In genomic region chr12:62260733-62261683, GRCh38 we compare ENCODE assay signal across 8 cellular contexts. TPM values are rescaled to one million over a fixed set of nuclear protein-coding genes. Genes with fewer than 3 reads are reported as not detected.
DNase-seq lines count a peak whose midpoint lies in the region; ATAC-seq, FAIRE-seq and TF ChIP-seq lines count a peak whose summit lies in the region.

No MANE protein-coding gene starts in this region.

- no peaks in the 10 kb centered on the region; the same call in 1 of the 2 replicates for H3K9me1 ChIP-seq in IMR-90 (ENCODE audit: insufficient read depth, low read length)

- H3K4me2 ChIP-seq in IMR-90 (ENCODE audit: low read depth, low read length): peak overlapping the region; percentile 88
- H3K4me2 ChIP-seq in GM12878 (ENCODE audit: control insufficient read depth, insufficient read depth): peak overlapping the region; percentile 80; the same call in 1 of the 2 replicates

- 0 out of 2 replicates have a peak overlapping the region, but pooled peaks have one; percentile 3 for H4K5ac ChIP-seq in IMR-90 (ENCODE audit: low read depth, low read length)

- H2BK5ac ChIP-seq in IMR-90 (ENCODE audit: low read depth, low read length, poor library complexity, severe bottlenecking): peak overlapping the region; percentile 58

- peak; percentile 52 for ATAC-seq in GM21619 (IDR thresholded peaks at IDR 0.05; ENCODE audit: unreplicated experiment)
- ATAC-seq in IMR-90 (ENCODE audit: low read depth): peak; percentile 1; the same call in 1 of the 2 replicates
- peak; percentile 40 to 46 (median 44) for ATAC-seq in T-cell (replicated peaks in 1 of 4)
- ATAC-seq in GM12878: peak; percentile 58

- no peak for TF ChIP-seq EP300 in GM12878 (IDR thresholded peaks at IDR 0.05; ENCODE audit: borderline replicate concordance in 1 of 2, control insufficient read depth in 1 of 2, low read depth in 2 of 2, low read length in 2 of 2)

- peak overlapping the region; percentile 97 to 99 for H3K27ac Mint-ChIP-seq in T-cell

- H3K79me2 ChIP-seq in GM12878 (ENCODE audit: control insufficient read depth, insufficient read depth, low read length): peaks cover 67% of the 10 kb centered on the region

- CTCF ChIA-PET in IMR-90 (lab: Yijun Ruan, JAX) (no interaction called here), T-cell (lab: Charles Lee) (interaction anchor here in 1 of 2 donors (0.6 kb wide), 1 partner anchor 312 kb away, joined by 3 read pairs; no protein-coding TSS in a partner anchor), GM12878 (lab: Yijun Ruan, JAX) (no interaction called here)

- H2AFZ ChIP-seq in IMR-90 (replicated peaks; ENCODE audit: low read length, poor library complexity): peak overlapping the region; percentile 96
- peak overlapping the region; percentile 67 for H2AFZ ChIP-seq in GM12878 (ENCODE audit: control insufficient read depth, low read depth, low read length)

- peak overlapping the region; percentile 20; the same call in 1 of the 2 replicates for H4K91ac ChIP-seq in IMR-90 (ENCODE audit: insufficient read depth, low read depth, low read length)

- peak; percentile 79 for FAIRE-seq in GM12878 (lab: Jason Lieb, UNC)

- H3K4me3 ChIP-seq in IMR-90 (ENCODE audit: insufficient read depth, low read depth, low read length): peak overlapping the region; percentile 75
- peak overlapping the region; percentile 99 for H3K4me3 ChIP-seq in GM12878
- H3K4me3 ChIP-seq in iPS-11a (ENCODE audit: low read depth, low read length): peak overlapping the region; percentile 94
- H3K4me3 ChIP-seq in skeletal muscle tissue (ENCODE audit: low read length in 3 of 3): peak overlapping the region; percentile 89 to 96 (median 94)

- TF ChIP-seq POLR2A in IMR-90 (IDR thresholded peaks at IDR 0.05; ENCODE audit: low read depth, low read length) (no peak), GM12878 (IDR thresholded peaks at IDR 0.05; ENCODE audit: low read depth, low read length) (no peak)

- H3K27ac ChIP-seq in IMR-90 (ENCODE audit: insufficient read depth, low read length): peak overlapping the region; percentile 84
- peak overlapping the region; percentile 90 for H3K27ac ChIP-seq in GM12878 (ENCODE audit: control insufficient read depth, insufficient read depth)
- H3K27ac ChIP-seq in skeletal muscle tissue (ENCODE audit: low read depth, low read length): peak overlapping the region; percentile 93

- in situ Hi-C loops in IMR-90 (cut with MboI; ENCODE audit: low sequenced_read_pairs) (loop anchor here (10.0 kb wide), 1 partner anchor 534 kb away; no protein-coding TSS in a partner anchor), GM12878 (cut with MboI) (no loop called here)

- SMC1A ChIA-PET in GM12878 (lab: Charles Lee; ENCODE audit: uncharacterized antibody, unreplicated experiment): interaction anchor here (3.3 kb wide), 1 partner anchor 74 kb away, joined by 8 read pairs; no protein-coding TSS in a partner anchor

- H3K4ac ChIP-seq in IMR-90 (ENCODE audit: low read depth, low read length): peak overlapping the region; percentile 59

- dilution Hi-C loops in IMR-90 (cut with HindIII; ENCODE audit: low sequenced_read_pairs, unreplicated experiment): no loop called here

- WGBS in IMR-90 (ENCODE audit: extremely low coverage in 2 of 2, insufficient read length in 1 of 2), 2 experiments: no CpG with 5 or more reads among the region's 26 CpGs
- 1% methylated on average over 25 of the region's 26 CpGs for WGBS in GM12878 (ENCODE audit: insufficient coverage, insufficient replicate concordance, low lambda C conversion rate, missing lambda C conversion rate)

- TF ChIP-seq CTCF in IMR-90 (conservative IDR thresholded peaks at IDR 0.05; ENCODE audit: low read depth, low read length): no peak
- no peak for TF ChIP-seq CTCF in GM12878 (IDR thresholded peaks at IDR 0.05 in 2 of 3, conservative IDR thresholded peaks at IDR 0.05 in 1 of 3; ENCODE audit: control insufficient read depth in 2 of 3, extremely low read depth in 1 of 3, insufficient read depth in 1 of 3, low read depth in 3 of 3, low read length in 3 of 3)

- RAD21 ChIA-PET in GM12878 (lab: Charles Lee; ENCODE audit: unreplicated experiment): interaction anchor here (1.0 kb wide), 1 partner anchor 89 kb away, joined by 4 read pairs; no protein-coding TSS in a partner anchor

- peaks cover 15% of the 10 kb centered on the region for H3K36me3 Mint-ChIP-seq in T-cell

- DNase-seq in ELF-1 (ENCODE audit: low read depth, low spot score) (peak; percentile 39), IMR-90 (peak; percentile 41), T-cell (peak; percentile 22 to 74 (median 56)), GM12878 (ENCODE audit: low read depth, low spot score) (peak; percentile 73), T1000 (lab: John Stamatoyannopoulos, UW) (no peak)

- BruUV-seq in IMR-90 (replicated peaks; lab: Mats Ljungman, UMichigan) (TSS peak; percentile 32), GM12878 (replicated peaks; lab: Mats Ljungman, UMichigan) (TSS peak; percentile 60)

- H3K4me3 Mint-ChIP-seq in T-cell: peak overlapping the region; percentile 90 to 98 (median 94)

- peak overlapping the region; percentile 65 for H3K23ac ChIP-seq in IMR-90 (ENCODE audit: low read depth, low read length)

- no peak overlapping the region for H2BK20ac ChIP-seq in IMR-90 (ENCODE audit: low read depth, low read length)

- peak overlapping the region in 1 of 2 experiments; percentile 76; a peak in 1 of 4 replicates for H4K8ac ChIP-seq in IMR-90 (ENCODE audit: low read depth in 2 of 2, low read length in 2 of 2)

- no peaks in the 10 kb centered on the region for H3K36me3 ChIP-seq in IMR-90 (ENCODE audit: control insufficient read depth, insufficient read depth, low read length)
- H3K36me3 ChIP-seq in GM12878 (ENCODE audit: control insufficient read depth in 2 of 2, insufficient read depth in 2 of 2, low read length in 1 of 2): no peaks in the 10 kb centered on the region
- no peaks in the 10 kb centered on the region for H3K36me3 ChIP-seq in skeletal muscle tissue (ENCODE audit: control insufficient read depth in 3 of 3, insufficient read depth in 3 of 3, low read length in 3 of 3)

- H3K56ac ChIP-seq in IMR-90 (ENCODE audit: extremely low read depth, insufficient read depth, low read length): peak overlapping the region; percentile 62; the same call in 1 of the 2 replicates

- H3K9ac ChIP-seq in IMR-90 (ENCODE audit: low read depth, low read length) (peak overlapping the region; percentile 85), GM12878 (ENCODE audit: control insufficient read depth, insufficient read depth, low read length) (peak overlapping the region; percentile 92), skeletal muscle tissue (ENCODE audit: low read depth in 1 of 3, low read length in 3 of 3) (peak overlapping the region; percentile 95 to 97 (median 96))

- intact Hi-C loops in IMR-90 (cut with micrococcal nuclease) (loop anchor here (2.0 to 10.0 kb wide), 3 partner anchors 134 to 534 kb away; no protein-coding TSS in a partner anchor), GM12878 (cut with micrococcal nuclease; ENCODE audit: unreplicated experiment) (loop anchor here (2.0 to 10.0 kb wide), 4 partner anchors 41 to 544 kb away; no protein-coding TSS in a partner anchor)

- peaks cover 7% of the 10 kb centered on the region; the same call in 1 of the 2 replicates for H4K20me1 ChIP-seq in IMR-90 (ENCODE audit: insufficient read depth, low read length)
- H4K20me1 ChIP-seq in GM12878 (ENCODE audit: control insufficient read depth, insufficient read depth): no peaks in the 10 kb centered on the region

- H3K4me1 Mint-ChIP-seq in T-cell: peaks cover 64 to 74% (median 65%) of the 10 kb centered on the region in 3 donors

- no peak overlapping the region for H2BK15ac ChIP-seq in IMR-90 (ENCODE audit: low read depth, low read length)

- H2BK120ac ChIP-seq in IMR-90 (ENCODE audit: low read depth, low read length): no peak overlapping the region

- peak overlapping the region; percentile 57 for H3K14ac ChIP-seq in IMR-90 (replicated peaks; ENCODE audit: low read depth, low read length)

- H3K9me3 Mint-ChIP-seq in T-cell: no peaks in the 10 kb centered on the region

- H3K27me3 ChIP-seq in IMR-90 (ENCODE audit: control insufficient read depth, insufficient read depth, low read length): no peaks in the 10 kb centered on the region
- H3K27me3 ChIP-seq in GM12878 (replicated peaks in 1 of 2; ENCODE audit: control insufficient read depth in 2 of 2, insufficient read depth in 2 of 2, low read length in 1 of 2): no peaks in the 10 kb centered on the region
- H3K27me3 ChIP-seq in skeletal muscle tissue (ENCODE audit: control insufficient read depth in 3 of 3, insufficient read depth in 3 of 3, low read length in 3 of 3): no peaks in the 10 kb centered on the region

- H3K9me3 ChIP-seq in IMR-90 (ENCODE audit: control insufficient read depth, insufficient read depth, low read length) (no peaks in the 10 kb centered on the region), GM12878 (replicated peaks; ENCODE audit: control insufficient read depth, insufficient read depth, low read length) (no peaks in the 10 kb centered on the region), skeletal muscle tissue (ENCODE audit: control insufficient read depth in 3 of 3, low read length in 3 of 3) (no peaks in the 10 kb centered on the region)

- H3K27me3 Mint-ChIP-seq in T-cell: no peaks in the 10 kb centered on the region

- H3K18ac ChIP-seq in IMR-90 (ENCODE audit: low read depth, low read length): no peak overlapping the region

- H3K79me1 ChIP-seq in IMR-90 (ENCODE audit: low read depth in 1 of 2, low read length in 2 of 2): peaks cover 0 to 28% of the 10 kb centered on the region in 2 experiments; a peak in 2 of 4 replicates

- TF ChIP-seq RAD21 in IMR-90 (IDR thresholded peaks at IDR 0.05; ENCODE audit: low read length) (no peak), GM12878 (IDR thresholded peaks at IDR 0.05; ENCODE audit: insufficient read depth, low read depth, low read length) (no peak)

- POLR2A ChIA-PET in IMR-90 (lab: Charles Lee; ENCODE audit: unreplicated experiment): no interaction called here
- POLR2A ChIA-PET in T-cell (lab: Charles Lee): no interaction called here
- POLR2A ChIA-PET in GM12878 (lab: Charles Lee): interaction anchor here (1.1 kb wide), 1 partner anchor 13 kb away, joined by 3 read pairs; no protein-coding TSS in a partner anchor

- H2AK9ac ChIP-seq in IMR-90 (replicated peaks; ENCODE audit: low read depth, low read length, poor library complexity): peak overlapping the region; percentile 56

- H3K4me1 ChIP-seq in IMR-90 (ENCODE audit: control insufficient read depth, insufficient read depth, low read length) (no peaks in the 10 kb centered on the region; the same call in 1 of the 2 replicates), GM12878 (ENCODE audit: control insufficient read depth, insufficient read depth, low read length) (peaks cover 12% of the 10 kb centered on the region), skeletal muscle tissue (ENCODE audit: control insufficient read depth in 3 of 3, insufficient read depth in 3 of 3, low read length in 3 of 3) (peaks cover 11 to 22% (median 13%) of the 10 kb centered on the region in 3 donors)

- H2AK5ac ChIP-seq in IMR-90 (ENCODE audit: low read depth, low read length): peak overlapping the region; percentile 68

RNA-seq across cellular contexts. Expression of gene USP15, which starts 0.8 kb away (rescaled TPM):
- total RNA-seq in IMR-90 (2012; rRNA removed): 49.6 and 82.5 TPM in 2 replicates
- polyA plus RNA-seq in IMR-90 (2012; rRNA removed): 27.6 and 28.5 TPM in 2 replicates
- 7.2 and 17.5 TPM in 2 replicates for polyA plus RNA-seq in IMR-90 (2012; cell fraction: cytosol; rRNA removed)
- polyA plus RNA-seq in IMR-90 (2012; cell fraction: nucleus; rRNA removed; ENCODE audit: low replicate concordance): 11.5 and 95.7 TPM in 2 replicates
- total RNA-seq in T-cell: 100 to 1,000 TPM; 137 to 256 (median 138) TPM
- 366 and 383 TPM in 2 replicates for total RNA-seq in GM12878 (2013; cell fraction: nucleolus; rRNA removed)
- 71.4 and 91.5 TPM in 2 replicates for total RNA-seq in GM12878 (2014; rRNA removed)
- total RNA-seq in GM12878 (2014; rRNA removed; fragmentation: Illumina TruSeq; extraction: Trizol): 94.0 and 95.5 TPM in 2 replicates
- 84.8 and 85.1 TPM in 2 replicates for total RNA-seq in GM12878 (2021)
- 22.0 TPM for polyA plus RNA-seq in GM12878 (2011; ENCODE audit: low read depth)
- 91.3 and 136 TPM in 2 replicates for polyA plus RNA-seq in GM12878 (2011; rRNA removed)
- 27.6 and 30.7 TPM in 2 replicates for polyA plus RNA-seq in GM12878 (2011; cell fraction: cytosol; rRNA removed)
- 135 and 186 TPM in 2 replicates for polyA plus RNA-seq in GM12878 (2011; cell fraction: nucleus; rRNA removed)
- 45.7 and 49.5 TPM in 2 replicates for polyA plus RNA-seq in GM12878 (2012)
- 87.2 and 116 TPM in 2 replicates for polyA plus RNA-seq in GM12878 (2014; fragmentation: Illumina TruSeq; extraction: Trizol)
- polyA plus RNA-seq in GM12878 (2014; fragmentation: Nextera tagmentation; extraction: Ambion mirVana): 100 to 1,000 TPM in 1 of 2 experiments, 10 to 100 TPM in 1; 89.1 to 101 TPM
- polyA plus RNA-seq in GM12878 (2014; rRNA removed): 57.6 and 59.8 TPM in 2 replicates
- 10 to 100 TPM; 95.5 to 96.5 TPM for polyA plus RNA-seq in GM12878 (2016; fragmentation: Nextera tagmentation; extraction: Ambion mirVana)
- polyA minus RNA-seq in GM12878 (2011; rRNA and poly(A)+ RNA removed): 107 and 196 TPM in 2 replicates
- 19.4 and 22.5 TPM in 2 replicates for polyA minus RNA-seq in GM12878 (2011; cell fraction: cytosol; rRNA and poly(A)+ RNA removed)
- polyA minus RNA-seq in GM12878 (2011; cell fraction: nucleus; rRNA and poly(A)+ RNA removed): 248 and 344 TPM in 2 replicates
- total RNA-seq in skeletal muscle tissue: 38.1 TPM

Comparison
In these comparisons a context has a peak if more than half of its experiments do, and no peak if none do; other contexts are left out.
1. ATAC-seq: peak in every context shown above with its lines; median percentile 58 in GM12878; 52 in GM21619; 44 in T-cell; 1 in IMR-90.